ENCODE assay signal across 1 cellular context in the genomic region with DNA sequence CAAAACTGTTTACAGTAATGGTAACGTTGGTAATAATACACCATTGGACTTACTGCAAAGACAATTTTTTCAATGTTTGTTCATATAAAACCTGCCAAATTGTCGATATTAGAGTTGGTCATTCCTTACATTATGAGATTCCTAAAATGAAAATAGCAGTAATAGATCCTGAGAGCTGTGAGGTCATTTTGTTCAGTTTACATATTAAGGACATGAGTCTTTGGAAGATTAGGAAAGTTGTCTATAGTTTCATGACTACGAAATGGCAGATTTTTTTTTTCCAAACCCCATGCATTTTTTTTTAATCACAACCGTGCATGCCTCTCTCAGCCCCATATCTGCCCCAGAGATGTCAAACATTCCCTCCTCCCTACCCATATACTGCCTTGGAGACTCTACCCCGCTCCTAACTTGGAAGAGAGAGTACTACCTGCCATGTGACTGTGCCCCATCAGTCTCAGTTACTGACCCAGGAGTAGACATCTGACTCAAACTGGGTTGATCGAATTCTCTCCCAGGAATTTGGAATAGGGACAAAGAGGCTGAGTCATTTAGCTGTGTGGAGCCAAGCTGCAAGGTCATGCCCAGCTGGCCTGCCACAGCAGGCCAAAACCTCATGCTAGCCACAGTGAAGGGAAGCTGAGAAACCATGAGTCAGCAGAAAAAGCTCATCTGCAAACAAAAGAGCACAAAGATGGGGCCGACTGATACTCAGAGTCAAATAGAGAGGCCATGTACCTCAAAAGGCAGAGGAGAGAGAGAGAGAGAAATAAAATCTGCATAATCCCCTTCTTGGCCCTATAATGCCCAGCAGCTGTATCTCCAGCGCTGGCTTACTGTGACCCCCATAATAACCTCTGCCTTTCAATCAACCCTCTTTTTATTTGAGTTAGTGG.
A peak's percentile ranks its signal among the peaks of the same experiment; 100 is the strongest.
TF ChIP-seq lines count a peak whose summit lies in the region.

No MANE protein-coding gene starts in this region.

TF ChIP-seq in K562, 482 proteins besides CTCF, POLR2A, EP300 and RAD21 (continued from another document and continues in another):
- TF ChIP-seq TRIM24 (IDR thresholded peaks at IDR 0.05) (peak; percentile 65 to 74), ZFX (CRISPR knock-in tag; IDR thresholded peaks at IDR 0.05) (peak; percentile 73), NCOA2 (IDR thresholded peaks at IDR 0.05; ENCODE audit: partially characterized antibody in 2 of 2) (no peak), GATAD2B (IDR thresholded peaks at IDR 0.05; ENCODE audit: borderline replicate concordance) (no peak; the same call in 1 of the 2 replicates), FIP1L1 (IDR thresholded peaks at IDR 0.05; ENCODE audit: low read depth, low read length, poor library complexity, severe bottlenecking) (no peak), ZNF766 (CRISPR knock-in tag; conservative IDR thresholded peaks at IDR 0.05) (peak; percentile 80), SNIP1 (IDR thresholded peaks at IDR 0.05; ENCODE audit: low read depth) (no peak), KLF13 (tag; IDR thresholded peaks at IDR 0.05; ENCODE audit: borderline replicate concordance, low read depth) (no peak), ZNF277 (CRISPR knock-in tag; IDR thresholded peaks at IDR 0.05; ENCODE audit: borderline replicate concordance) (no peak), HDGF (IDR thresholded peaks at IDR 0.05) (no peak), IRF2 (CRISPR knock-in tag; IDR thresholded peaks at IDR 0.05) (no peak), SMARCA5 (IDR thresholded peaks at IDR 0.05) (no peak), CAMTA2 (CRISPR knock-in tag; conservative IDR thresholded peaks at IDR 0.05) (no peak), REST (CRISPR knock-in tag; IDR thresholded peaks at IDR 0.05; ENCODE audit: low read depth) (no peak), DMBX1 (CRISPR knock-in tag; IDR thresholded peaks at IDR 0.05; ENCODE audit: borderline replicate concordance) (peak; percentile 92), NR2F6 (CRISPR knock-in tag; IDR thresholded peaks at IDR 0.05) (no peak), PURB (CRISPR knock-in tag; IDR thresholded peaks at IDR 0.05; ENCODE audit: low read depth) (no peak), CREBBP (IDR thresholded peaks at IDR 0.05; ENCODE audit: low read depth, low read length) (no peak), SETDB1 (IDR thresholded peaks at IDR 0.05; ENCODE audit: low read length) (no peak), ADNP (tag; IDR thresholded peaks at IDR 0.05) (no peak), SAFB (IDR thresholded peaks at IDR 0.05; ENCODE audit: borderline replicate concordance, low read depth, low read length) (no peak), RAD51 (IDR thresholded peaks at IDR 0.05; ENCODE audit: borderline replicate concordance, low read depth) (no peak), ZNF431 (CRISPR knock-in tag; IDR thresholded peaks at IDR 0.05) (no peak), KDM5B (IDR thresholded peaks at IDR 0.05; ENCODE audit: insufficient replicate concordance, low read depth, low read length) (no peak), ZNF274 (IDR thresholded peaks at IDR 0.05; ENCODE audit: borderline replicate concordance, low read depth, low read length) (no peak), POLR2AphosphoS2 (IDR thresholded peaks at IDR 0.05; ENCODE audit: low read length) (no peak), COPS2 (conservative IDR thresholded peaks at IDR 0.05) (no peak), RNF2 (IDR thresholded peaks at IDR 0.05) (peak; percentile 66; the same call in 1 of the 2 replicates), GABPB1 (CRISPR knock-in tag; IDR thresholded peaks at IDR 0.05) (0 out of 2 replicates have a peak, but pooled peaks have one; percentile 8)
- TF ChIP-seq, protein P1, sequence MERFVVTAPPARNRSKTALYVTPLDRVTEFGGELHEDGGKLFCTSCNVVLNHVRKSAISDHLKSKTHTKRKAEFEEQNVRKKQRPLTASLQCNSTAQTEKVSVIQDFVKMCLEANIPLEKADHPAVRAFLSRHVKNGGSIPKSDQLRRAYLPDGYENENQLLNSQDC (CRISPR knock-in tag; IDR thresholded peaks at IDR 0.05) = no peak
- TF ChIP-seq, protein P2, sequence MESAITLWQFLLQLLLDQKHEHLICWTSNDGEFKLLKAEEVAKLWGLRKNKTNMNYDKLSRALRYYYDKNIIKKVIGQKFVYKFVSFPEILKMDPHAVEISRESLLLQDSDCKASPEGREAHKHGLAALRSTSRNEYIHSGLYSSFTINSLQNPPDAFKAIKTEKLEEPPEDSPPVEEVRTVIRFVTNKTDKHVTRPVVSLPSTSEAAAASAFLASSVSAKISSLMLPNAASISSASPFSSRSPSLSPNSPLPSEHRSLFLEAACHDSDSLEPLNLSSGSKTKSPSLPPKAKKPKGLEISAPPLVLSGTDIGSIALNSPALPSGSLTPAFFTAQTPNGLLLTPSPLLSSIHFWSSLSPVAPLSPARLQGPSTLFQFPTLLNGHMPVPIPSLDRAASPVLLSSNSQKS (CRISPR knock-in tag; IDR thresholded peaks at IDR 0.05) = no peak
- TF ChIP-seq, protein P3, sequence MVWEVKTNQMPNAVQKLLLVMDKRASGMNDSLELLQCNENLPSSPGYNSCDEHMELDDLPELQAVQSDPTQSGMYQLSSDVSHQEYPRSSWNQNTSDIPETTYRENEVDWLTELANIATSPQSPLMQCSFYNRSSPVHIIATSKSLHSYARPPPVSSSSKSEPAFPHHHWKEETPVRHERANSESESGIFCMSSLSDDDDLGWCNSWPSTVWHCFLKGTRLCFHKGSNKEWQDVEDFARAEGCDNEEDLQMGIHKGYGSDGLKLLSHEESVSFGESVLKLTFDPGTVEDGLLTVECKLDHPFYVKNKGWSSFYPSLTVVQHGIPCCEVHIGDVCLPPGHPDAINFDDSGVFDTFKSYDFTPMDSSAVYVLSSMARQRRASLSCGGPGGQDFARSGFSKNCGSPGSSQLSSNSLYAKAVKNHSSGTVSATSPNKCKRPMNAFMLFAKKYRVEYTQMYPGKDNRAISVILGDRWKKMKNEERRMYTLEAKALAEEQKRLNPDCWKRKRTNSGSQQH (CRISPR knock-in tag; IDR thresholded peaks at IDR 0.05) = no peak
- TF ChIP-seq, protein P4, sequence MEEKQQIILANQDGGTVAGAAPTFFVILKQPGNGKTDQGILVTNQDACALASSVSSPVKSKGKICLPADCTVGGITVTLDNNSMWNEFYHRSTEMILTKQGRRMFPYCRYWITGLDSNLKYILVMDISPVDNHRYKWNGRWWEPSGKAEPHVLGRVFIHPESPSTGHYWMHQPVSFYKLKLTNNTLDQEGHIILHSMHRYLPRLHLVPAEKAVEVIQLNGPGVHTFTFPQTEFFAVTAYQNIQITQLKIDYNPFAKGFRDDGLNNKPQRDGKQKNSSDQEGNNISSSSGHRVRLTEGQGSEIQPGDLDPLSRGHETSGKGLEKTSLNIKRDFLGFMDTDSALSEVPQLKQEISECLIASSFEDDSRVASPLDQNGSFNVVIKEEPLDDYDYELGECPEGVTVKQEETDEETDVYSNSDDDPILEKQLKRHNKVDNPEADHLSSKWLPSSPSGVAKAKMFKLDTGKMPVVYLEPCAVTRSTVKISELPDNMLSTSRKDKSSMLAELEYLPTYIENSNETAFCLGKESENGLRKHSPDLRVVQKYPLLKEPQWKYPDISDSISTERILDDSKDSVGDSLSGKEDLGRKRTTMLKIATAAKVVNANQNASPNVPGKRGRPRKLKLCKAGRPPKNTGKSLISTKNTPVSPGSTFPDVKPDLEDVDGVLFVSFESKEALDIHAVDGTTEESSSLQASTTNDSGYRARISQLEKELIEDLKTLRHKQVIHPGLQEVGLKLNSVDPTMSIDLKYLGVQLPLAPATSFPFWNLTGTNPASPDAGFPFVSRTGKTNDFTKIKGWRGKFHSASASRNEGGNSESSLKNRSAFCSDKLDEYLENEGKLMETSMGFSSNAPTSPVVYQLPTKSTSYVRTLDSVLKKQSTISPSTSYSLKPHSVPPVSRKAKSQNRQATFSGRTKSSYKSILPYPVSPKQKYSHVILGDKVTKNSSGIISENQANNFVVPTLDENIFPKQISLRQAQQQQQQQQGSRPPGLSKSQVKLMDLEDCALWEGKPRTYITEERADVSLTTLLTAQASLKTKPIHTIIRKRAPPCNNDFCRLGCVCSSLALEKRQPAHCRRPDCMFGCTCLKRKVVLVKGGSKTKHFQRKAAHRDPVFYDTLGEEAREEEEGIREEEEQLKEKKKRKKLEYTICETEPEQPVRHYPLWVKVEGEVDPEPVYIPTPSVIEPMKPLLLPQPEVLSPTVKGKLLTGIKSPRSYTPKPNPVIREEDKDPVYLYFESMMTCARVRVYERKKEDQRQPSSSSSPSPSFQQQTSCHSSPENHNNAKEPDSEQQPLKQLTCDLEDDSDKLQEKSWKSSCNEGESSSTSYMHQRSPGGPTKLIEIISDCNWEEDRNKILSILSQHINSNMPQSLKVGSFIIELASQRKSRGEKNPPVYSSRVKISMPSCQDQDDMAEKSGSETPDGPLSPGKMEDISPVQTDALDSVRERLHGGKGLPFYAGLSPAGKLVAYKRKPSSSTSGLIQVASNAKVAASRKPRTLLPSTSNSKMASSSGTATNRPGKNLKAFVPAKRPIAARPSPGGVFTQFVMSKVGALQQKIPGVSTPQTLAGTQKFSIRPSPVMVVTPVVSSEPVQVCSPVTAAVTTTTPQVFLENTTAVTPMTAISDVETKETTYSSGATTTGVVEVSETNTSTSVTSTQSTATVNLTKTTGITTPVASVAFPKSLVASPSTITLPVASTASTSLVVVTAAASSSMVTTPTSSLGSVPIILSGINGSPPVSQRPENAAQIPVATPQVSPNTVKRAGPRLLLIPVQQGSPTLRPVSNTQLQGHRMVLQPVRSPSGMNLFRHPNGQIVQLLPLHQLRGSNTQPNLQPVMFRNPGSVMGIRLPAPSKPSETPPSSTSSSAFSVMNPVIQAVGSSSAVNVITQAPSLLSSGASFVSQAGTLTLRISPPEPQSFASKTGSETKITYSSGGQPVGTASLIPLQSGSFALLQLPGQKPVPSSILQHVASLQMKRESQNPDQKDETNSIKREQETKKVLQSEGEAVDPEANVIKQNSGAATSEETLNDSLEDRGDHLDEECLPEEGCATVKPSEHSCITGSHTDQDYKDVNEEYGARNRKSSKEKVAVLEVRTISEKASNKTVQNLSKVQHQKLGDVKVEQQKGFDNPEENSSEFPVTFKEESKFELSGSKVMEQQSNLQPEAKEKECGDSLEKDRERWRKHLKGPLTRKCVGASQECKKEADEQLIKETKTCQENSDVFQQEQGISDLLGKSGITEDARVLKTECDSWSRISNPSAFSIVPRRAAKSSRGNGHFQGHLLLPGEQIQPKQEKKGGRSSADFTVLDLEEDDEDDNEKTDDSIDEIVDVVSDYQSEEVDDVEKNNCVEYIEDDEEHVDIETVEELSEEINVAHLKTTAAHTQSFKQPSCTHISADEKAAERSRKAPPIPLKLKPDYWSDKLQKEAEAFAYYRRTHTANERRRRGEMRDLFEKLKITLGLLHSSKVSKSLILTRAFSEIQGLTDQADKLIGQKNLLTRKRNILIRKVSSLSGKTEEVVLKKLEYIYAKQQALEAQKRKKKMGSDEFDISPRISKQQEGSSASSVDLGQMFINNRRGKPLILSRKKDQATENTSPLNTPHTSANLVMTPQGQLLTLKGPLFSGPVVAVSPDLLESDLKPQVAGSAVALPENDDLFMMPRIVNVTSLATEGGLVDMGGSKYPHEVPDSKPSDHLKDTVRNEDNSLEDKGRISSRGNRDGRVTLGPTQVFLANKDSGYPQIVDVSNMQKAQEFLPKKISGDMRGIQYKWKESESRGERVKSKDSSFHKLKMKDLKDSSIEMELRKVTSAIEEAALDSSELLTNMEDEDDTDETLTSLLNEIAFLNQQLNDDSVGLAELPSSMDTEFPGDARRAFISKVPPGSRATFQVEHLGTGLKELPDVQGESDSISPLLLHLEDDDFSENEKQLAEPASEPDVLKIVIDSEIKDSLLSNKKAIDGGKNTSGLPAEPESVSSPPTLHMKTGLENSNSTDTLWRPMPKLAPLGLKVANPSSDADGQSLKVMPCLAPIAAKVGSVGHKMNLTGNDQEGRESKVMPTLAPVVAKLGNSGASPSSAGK (IDR thresholded peaks at IDR 0.05) = peak; percentile 89
- TF ChIP-seq, protein P5, sequence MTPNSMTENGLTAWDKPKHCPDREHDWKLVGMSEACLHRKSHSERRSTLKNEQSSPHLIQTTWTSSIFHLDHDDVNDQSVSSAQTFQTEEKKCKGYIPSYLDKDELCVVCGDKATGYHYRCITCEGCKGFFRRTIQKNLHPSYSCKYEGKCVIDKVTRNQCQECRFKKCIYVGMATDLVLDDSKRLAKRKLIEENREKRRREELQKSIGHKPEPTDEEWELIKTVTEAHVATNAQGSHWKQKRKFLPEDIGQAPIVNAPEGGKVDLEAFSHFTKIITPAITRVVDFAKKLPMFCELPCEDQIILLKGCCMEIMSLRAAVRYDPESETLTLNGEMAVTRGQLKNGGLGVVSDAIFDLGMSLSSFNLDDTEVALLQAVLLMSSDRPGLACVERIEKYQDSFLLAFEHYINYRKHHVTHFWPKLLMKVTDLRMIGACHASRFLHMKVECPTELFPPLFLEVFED (CRISPR knock-in tag; conservative IDR thresholded peaks at IDR 0.05) = 0 out of 2 replicates have a peak, but pooled peaks have one; percentile 41
